ENCODE assay signal across 9 cellular contexts in the genomic region with DNA sequence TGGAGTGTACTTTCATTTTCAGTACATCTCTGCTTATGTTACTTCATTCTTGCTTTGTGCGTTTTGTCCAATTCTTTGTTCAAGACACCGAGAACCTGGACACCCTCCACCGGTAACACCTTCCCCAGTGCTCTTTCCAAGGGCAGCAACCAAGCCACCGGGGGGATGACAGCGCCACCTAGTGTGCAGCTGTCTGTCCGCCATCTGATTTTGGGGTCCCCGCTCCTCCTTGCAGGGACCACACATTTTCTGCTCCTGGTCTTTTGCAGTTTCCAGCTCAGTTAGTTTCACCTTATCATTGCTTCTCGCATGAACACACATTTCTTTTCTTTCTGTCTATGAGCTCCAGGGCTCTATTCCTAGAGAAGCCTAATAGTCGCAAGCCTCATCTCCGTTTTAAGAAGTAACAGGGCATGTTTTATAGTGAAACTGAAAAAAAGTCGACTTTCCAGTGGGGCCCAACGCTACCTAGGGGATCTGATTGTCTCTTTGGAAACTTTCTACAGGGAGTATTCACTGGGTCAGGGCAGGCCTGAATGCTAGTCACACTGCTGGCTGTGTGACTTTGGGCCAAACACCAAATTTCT.
DNase-seq lines count a peak whose midpoint lies in the region; ATAC-seq and TF ChIP-seq lines count a peak whose summit lies in the region.
"Had no signal": no experiment of that assay in that cellular context is flagged by ENCODE, and none has a peak within 500 bp of the region (broad histone marks: within the 10 kb centered on the region; RNA-seq: fewer than 3 reads in every experiment).

No MANE protein-coding gene starts in this region.

- TF ChIP-seq CTCF in mucosa of descending colon (IDR thresholded peaks at IDR 0.05) = peak; percentile 40

- ATAC-seq in mucosa of descending colon (peak; percentile 51), HG02970 (IDR thresholded peaks at IDR 0.05; ENCODE audit: low FRiP score, unreplicated experiment) (no peak), HG02798 (IDR thresholded peaks at IDR 0.05; ENCODE audit: poor library complexity, unreplicated experiment) (no peak)

- H3K9me3 Mint-ChIP-seq in activated naive CD8-positive, alpha-beta T cell treated with anti-CD3 and anti-CD28 coated beads for 36 hours = no peaks in the 10 kb centered on the region
- H3K9me3 Mint-ChIP-seq: CD4-positive, CD25-positive, alpha-beta regulatory T cell had no signal

- no peaks in the 10 kb centered on the region for H3K4me1 Mint-ChIP-seq in activated naive CD8-positive, alpha-beta T cell treated with anti-CD3 and anti-CD28 coated beads for 36 hours
- H3K4me1 Mint-ChIP-seq: CD4-positive, CD25-positive, alpha-beta regulatory T cell had no signal

- H3K4me3 ChIP-seq in mucosa of descending colon = no peak overlapping the region

- peak; percentile 4 for DNase-seq in NCI-H146 (lab: John Stamatoyannopoulos, UW)
- no peak for DNase-seq in NCI-H146 treated with DMSO at 0.1 percent for 48 hours (lab: John Stamatoyannopoulos, UW; ENCODE audit: unreplicated experiment)
- peak; percentile 15 to 16 for DNase-seq in Kasumi-1 (lab: John Stamatoyannopoulos, UW)
- peak; percentile 43 for DNase-seq in activated naive CD8-positive, alpha-beta T cell treated with anti-CD3 and anti-CD28 coated beads for 36 hours
- peak in 2 of 3 donors; percentile 40 to 46 for DNase-seq in mucosa of descending colon
- DNase-seq in GOT3 (lab: John Stamatoyannopoulos, UW) = no peak

- no peaks in the 10 kb centered on the region for H3K36me3 ChIP-seq in mucosa of descending colon (ENCODE audit: low read depth)

- no peaks in the 10 kb centered on the region for H3K27me3 Mint-ChIP-seq in activated naive CD8-positive, alpha-beta T cell treated with anti-CD3 and anti-CD28 coated beads for 36 hours

- no peak overlapping the region for H3K4me3 Mint-ChIP-seq in activated naive CD8-positive, alpha-beta T cell treated with anti-CD3 and anti-CD28 coated beads for 36 hours
- H3K4me3 Mint-ChIP-seq: CD4-positive, CD25-positive, alpha-beta regulatory T cell had no signal

- no peak overlapping the region for H3K27ac Mint-ChIP-seq in activated naive CD8-positive, alpha-beta T cell treated with anti-CD3 and anti-CD28 coated beads for 36 hours
- H3K27ac Mint-ChIP-seq: CD4-positive, CD25-positive, alpha-beta regulatory T cell had no signal

- no peaks in the 10 kb centered on the region for H3K9me3 ChIP-seq in mucosa of descending colon

- intact Hi-C loops in mucosa of descending colon (cut with DNase I, micrococcal nuclease) = no loop called here

- no peaks in the 10 kb centered on the region for H3K36me3 Mint-ChIP-seq in activated naive CD8-positive, alpha-beta T cell treated with anti-CD3 and anti-CD28 coated beads for 36 hours
- H3K36me3 Mint-ChIP-seq: CD4-positive, CD25-positive, alpha-beta regulatory T cell had no signal

- no peaks in the 10 kb centered on the region for H3K4me1 ChIP-seq in mucosa of descending colon (ENCODE audit: low read depth)

Comparison
In these comparisons a context has a peak if more than half of its experiments do, and no peak if none do; other contexts are left out.
1. DNase-seq: peak in NCI-H146 (single experiment), Kasumi-1 (2 of 2), activated naive CD8-positive, alpha-beta T cell treated with anti-CD3 and anti-CD28 coated beads for 36 hours (single experiment) and mucosa of descending colon (2 of 3); none in NCI-H146 treated with DMSO at 0.1 percent for 48 hours (single experiment) and GOT3 (single experiment).